10 cellular contexts compared by ENCODE assay signal in the genomic region with DNA sequence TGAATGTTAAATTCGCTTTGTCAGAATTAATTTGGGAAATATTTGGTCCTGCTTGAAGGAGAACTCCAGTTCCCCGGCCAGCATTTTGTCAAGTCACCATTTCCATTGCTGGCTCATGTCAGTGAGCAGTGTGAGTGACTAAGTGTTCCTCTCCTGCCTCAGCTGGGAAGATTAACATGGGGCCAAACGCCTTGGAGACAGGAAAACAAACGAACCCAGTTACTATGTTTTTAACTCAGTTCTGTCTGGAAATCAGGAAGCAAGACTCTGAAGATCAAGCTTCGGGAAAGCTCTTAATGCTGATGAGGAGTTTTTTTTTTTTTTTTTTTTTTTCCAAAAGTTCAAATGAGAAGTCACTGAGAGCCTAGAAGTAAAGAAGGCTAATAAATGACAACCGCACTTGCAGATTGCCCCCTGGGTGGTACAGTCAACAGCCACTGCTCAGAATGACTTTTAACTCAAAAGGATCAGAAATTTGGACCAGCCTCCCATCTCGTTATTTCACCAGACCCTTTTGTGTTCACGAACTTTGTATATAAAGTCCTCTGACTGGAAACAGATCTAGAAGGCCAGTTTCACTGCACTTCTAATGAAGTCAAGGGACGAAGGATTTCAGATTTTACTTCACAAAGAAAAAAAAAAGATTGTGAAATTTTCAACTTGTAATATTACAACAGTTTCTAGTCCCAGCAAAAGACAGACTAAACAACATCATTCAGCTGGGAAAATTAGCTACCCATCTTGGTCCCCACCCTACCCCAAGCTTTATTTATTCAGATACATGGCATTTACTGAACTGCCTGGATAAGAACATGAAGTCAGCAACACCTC.
DNase-seq lines count a peak whose midpoint lies in the region; ATAC-seq and TF ChIP-seq lines count a peak whose summit lies in the region.
"Had no signal": no experiment of that assay in that cellular context is flagged by ENCODE, and none has a peak within 500 bp of the region (broad histone marks: within the 10 kb centered on the region; RNA-seq: fewer than 3 reads in every experiment).

No MANE protein-coding gene starts in this region.

- H3K27me3 ChIP-seq in foreskin keratinocyte: no peaks in the 10 kb centered on the region
- H3K27me3 ChIP-seq in osteoblast (ENCODE audit: insufficient read depth, low read length): no peaks in the 10 kb centered on the region

- peaks cover 39% of the 10 kb centered on the region for H3K4me1 ChIP-seq in foreskin keratinocyte
- H3K4me1 ChIP-seq in osteoblast (ENCODE audit: insufficient read depth, low read length): peaks cover 50% of the 10 kb centered on the region

- H3K36me3 Mint-ChIP-seq in T-helper 17 cell (ENCODE audit: low read depth): peaks cover 2% of the 10 kb centered on the region
- no peaks in the 10 kb centered on the region for H3K36me3 Mint-ChIP-seq in activated naive CD4-positive, alpha-beta T cell treated with anti-CD3 and anti-CD28 coated beads for 36 hours (ENCODE audit: low read depth)

- peaks cover 5% of the 10 kb centered on the region for H3K4me1 Mint-ChIP-seq in T-helper 17 cell
- no peaks in the 10 kb centered on the region for H3K4me1 Mint-ChIP-seq in activated naive CD4-positive, alpha-beta T cell treated with anti-CD3 and anti-CD28 coated beads for 36 hours (ENCODE audit: low read depth)

- H3K27me3 Mint-ChIP-seq in T-helper 17 cell: peaks cover 44% of the 10 kb centered on the region
- H3K27me3 Mint-ChIP-seq in activated naive CD4-positive, alpha-beta T cell treated with anti-CD3 and anti-CD28 coated beads for 36 hours (ENCODE audit: low read depth): peaks cover 7% of the 10 kb centered on the region

- H3K27ac ChIP-seq in foreskin keratinocyte (peak overlapping the region; percentile 92), osteoblast (ENCODE audit: low read depth, low read length) (peak overlapping the region; percentile 99)
- H3K27ac ChIP-seq: KMS-11 had no signal

- H4K20me1 ChIP-seq in osteoblast (ENCODE audit: insufficient read depth, low read length): no peaks in the 10 kb centered on the region

- H3K79me2 ChIP-seq in osteoblast (ENCODE audit: insufficient read depth, low read length): peaks cover 31% of the 10 kb centered on the region

- no peaks in the 10 kb centered on the region for H3K9me3 Mint-ChIP-seq in activated naive CD4-positive, alpha-beta T cell treated with anti-CD3 and anti-CD28 coated beads for 36 hours

- no peak overlapping the region for H3K4me3 ChIP-seq in osteoblast (ENCODE audit: insufficient read depth, low read length)

- no peak overlapping the region for H3K4me3 Mint-ChIP-seq in T-helper 17 cell
- H3K4me3 Mint-ChIP-seq in activated naive CD4-positive, alpha-beta T cell treated with anti-CD3 and anti-CD28 coated beads for 36 hours: no peak overlapping the region

- CTCF ChIA-PET in activated naive CD4-positive, alpha-beta T cell treated with anti-CD3 and anti-CD28 coated beads for 36 hours (lab: Charles Lee): interaction anchor here (0.6 to 0.7 kb wide), 3 partner anchors 46 to 372 kb away, joined by 3 to 5 read pairs (median 4); no protein-coding TSS in a partner anchor

- DNase-seq in COLO829 (ENCODE audit: low spot score): peak; percentile 33
- DNase-seq in T-helper 17 cell: no peak
- peak; percentile 83 to 91 for DNase-seq in foreskin keratinocyte
- DNase-seq in osteoblast (ENCODE audit: insufficient read length, low spot score, missing footprints): peak; percentile 89
- DNase-seq in stimulated activated CD4-positive, alpha-beta T cell treated with anti-CD3 and anti-CD28 coated beads, Interleukin-4, amount 100 ng/mL, for 1 hour: no peak
- no peak for DNase-seq in activated naive CD4-positive, alpha-beta T cell treated with anti-CD3 and anti-CD28 coated beads for 36 hours
- no peak for DNase-seq in SW480 (ENCODE audit: low spot score)
- DNase-seq: activated naive CD4-positive, alpha-beta T cell had no signal

- peak overlapping the region; percentile 53 for H3K4me2 ChIP-seq in osteoblast (ENCODE audit: insufficient read depth, low read length)
- H3K4me2 ChIP-seq: KMS-11 had no signal

- H3K27ac Mint-ChIP-seq in T-helper 17 cell: no peak overlapping the region
- no peak overlapping the region for H3K27ac Mint-ChIP-seq in activated naive CD4-positive, alpha-beta T cell treated with anti-CD3 and anti-CD28 coated beads for 36 hours

- no peaks in the 10 kb centered on the region for H3K36me3 ChIP-seq in osteoblast (ENCODE audit: insufficient read depth, low read length)

- no peaks in the 10 kb centered on the region for H3K9me3 ChIP-seq in T-helper 17 cell (ENCODE audit: control insufficient read depth, low read length, poor library complexity, severe bottlenecking)
- H3K9me3 ChIP-seq in osteoblast (ENCODE audit: low read depth, low read length): no peaks in the 10 kb centered on the region

- no peak overlapping the region for H2AFZ ChIP-seq in osteoblast (ENCODE audit: low read length)

- intact Hi-C loops in activated naive CD4-positive, alpha-beta T cell treated with anti-CD3 and anti-CD28 coated beads for 36 hours (cut with micrococcal nuclease): no loop called here

- TF ChIP-seq CTCF in foreskin keratinocyte (conservative IDR thresholded peaks at IDR 0.05): no peak
- TF ChIP-seq CTCF in osteoblast (IDR thresholded peaks at IDR 0.05; ENCODE audit: extremely low read depth, low read depth, low read length): no peak

- ATAC-seq in T-helper 17 cell: peak; percentile 30
- ATAC-seq in foreskin keratinocyte: peak; percentile 66
- ATAC-seq in GM21515 (IDR thresholded peaks at IDR 0.05; ENCODE audit: unreplicated experiment): no peak

Comparison
In these comparisons a context has a peak if more than half of its experiments do, and no peak if none do; other contexts are left out.
1. DNase-seq: peak in COLO829 (single experiment), foreskin keratinocyte (2 of 2) and osteoblast (single experiment); none in T-helper 17 cell (0 of 3), stimulated activated CD4-positive, alpha-beta T cell treated with anti-CD3 and anti-CD28 coated beads, Interleukin-4, amount 100 ng/mL, for 1 hour (single experiment), activated naive CD4-positive, alpha-beta T cell treated with anti-CD3 and anti-CD28 coated beads for 36 hours (single experiment) and SW480 (single experiment).